7 cellular contexts compared by ENCODE assay signal in the genomic region with DNA sequence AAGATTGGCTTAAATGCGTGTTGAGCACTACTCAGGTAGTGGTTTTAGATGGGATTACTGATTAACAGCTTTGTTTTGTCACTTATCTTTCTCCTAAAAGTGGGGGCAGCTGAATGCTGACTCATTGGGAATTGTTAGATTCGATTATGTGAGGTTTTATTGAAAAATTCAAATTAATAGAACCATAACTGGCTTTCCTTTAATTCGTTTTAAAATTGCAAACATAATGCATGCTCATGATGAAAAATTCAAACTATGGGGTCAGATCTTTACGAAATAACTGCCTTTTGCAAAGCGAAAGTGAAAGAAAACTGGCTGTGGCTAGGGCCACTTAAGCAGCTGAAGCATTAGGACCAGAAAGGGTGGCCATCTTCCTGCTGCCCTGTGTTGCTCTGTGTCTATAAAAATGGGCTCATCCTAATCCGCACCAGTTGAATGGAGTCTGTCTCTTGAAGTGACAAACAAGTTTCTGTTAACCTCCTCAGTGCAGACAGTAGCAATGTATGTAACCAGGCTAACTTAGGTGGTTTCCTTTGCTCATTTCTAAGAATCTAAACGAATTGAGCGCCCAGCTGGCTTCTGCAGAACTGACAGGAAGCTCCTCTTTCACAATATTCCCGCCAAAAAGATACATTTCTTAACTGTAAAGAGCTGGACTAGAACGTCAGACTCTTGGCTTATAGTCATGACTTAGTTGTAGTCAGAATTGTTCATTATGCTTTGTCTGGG. TPM values are rescaled to one million over a fixed set of nuclear protein-coding genes. Genes with fewer than 3 reads are reported as not detected.
DNase-seq lines count a peak whose midpoint lies in the region; ATAC-seq and TF ChIP-seq lines count a peak whose summit lies in the region.

No MANE protein-coding gene starts in this region.

- in situ Hi-C loops in mammary epithelial cell (cut with MboI; ENCODE audit: low sequenced_read_pairs in 2 of 2) = no loop called here

- H3K9me3 ChIP-seq in SJSA1 (replicated peaks) (no peaks in the 10 kb centered on the region), mammary epithelial cell (replicated peaks; ENCODE audit: insufficient read depth, low read length) (no peaks in the 10 kb centered on the region), mucosa of descending colon (no peaks in the 10 kb centered on the region)

- CTCF ChIA-PET in mammary epithelial cell (lab: Charles Lee; ENCODE audit: low non-redundant PET) = no interaction called here

- no peak overlapping the region for H2AFZ ChIP-seq in mammary epithelial cell (ENCODE audit: low read depth, low read length)

- H3K36me3 ChIP-seq in SJSA1 (peaks cover 51% of the 10 kb centered on the region), mammary epithelial cell (ENCODE audit: insufficient read depth, low read length) (peaks cover 13% of the 10 kb centered on the region), mucosa of descending colon (ENCODE audit: low read depth) (no peaks in the 10 kb centered on the region)

- no peak for TF ChIP-seq CTCF in mammary epithelial cell (conservative IDR thresholded peaks at IDR 0.05 in 1 of 2, IDR thresholded peaks at IDR 0.05 in 1 of 2; ENCODE audit: extremely low read depth in 1 of 2, insufficient read depth in 1 of 2, low read depth in 1 of 2, low read length in 2 of 2)
- TF ChIP-seq CTCF in mucosa of descending colon (IDR thresholded peaks at IDR 0.05) = no peak

- no TSS peak for BruUV-seq in mammary epithelial cell (replicated peaks; lab: Mats Ljungman, UMichigan)

- H3K9ac ChIP-seq in mammary epithelial cell (ENCODE audit: insufficient read depth, low read length) = peak overlapping the region; percentile 27

- H3K27ac ChIP-seq in SJSA1 = peak overlapping the region; percentile 75
- no peak overlapping the region for H3K27ac ChIP-seq in mammary epithelial cell (ENCODE audit: insufficient read depth, low read depth, low read length)

- H3K4me3 ChIP-seq in SJSA1 (peak overlapping the region; percentile 18), mammary epithelial cell (replicated peaks in 1 of 3; ENCODE audit: insufficient read depth in 1 of 3, low read depth in 2 of 3, low read length in 3 of 3) (no peak overlapping the region), mucosa of descending colon (no peak overlapping the region)

- no peaks in the 10 kb centered on the region for H4K20me1 ChIP-seq in mammary epithelial cell (ENCODE audit: insufficient read depth, low read length)

- DNase-seq in SJSA1 (ENCODE audit: low read depth in 1 of 2, low spot score in 2 of 2) = peak in 1 of 2 experiments; percentile 52
- DNase-seq in mammary epithelial cell = no peak
- peak in 1 of 3 donors; percentile 33 for DNase-seq in mucosa of descending colon
- no peak for DNase-seq in NCI-H128 (lab: John Stamatoyannopoulos, UW; ENCODE audit: unreplicated experiment)
- DNase-seq in NCI-H1436 (lab: John Stamatoyannopoulos, UW) = no peak

- H3K4me2 ChIP-seq in mammary epithelial cell (ENCODE audit: insufficient read depth, low read depth, low read length) = peak overlapping the region; percentile 53

- 41% methylated on average over 9 of the region's 10 CpGs for WGBS in mammary epithelial cell (ENCODE audit: low coverage, missing lambda C conversion rate)

- peaks cover 22% of the 10 kb centered on the region for H3K4me1 ChIP-seq in SJSA1 (replicated peaks)
- no peaks in the 10 kb centered on the region for H3K4me1 ChIP-seq in mammary epithelial cell (ENCODE audit: insufficient read depth, low read length)
- no peaks in the 10 kb centered on the region for H3K4me1 ChIP-seq in mucosa of descending colon (ENCODE audit: low read depth)

- intact Hi-C loops in mammary epithelial cell (cut with micrococcal nuclease) = no loop called here
- intact Hi-C loops in mucosa of descending colon (cut with DNase I, micrococcal nuclease) = no loop called here

- no peaks in the 10 kb centered on the region for H3K79me2 ChIP-seq in mammary epithelial cell (ENCODE audit: insufficient read depth, low read length)

- dilution Hi-C loops in mammary epithelial cell (cut with HindIII; ENCODE audit: low sequenced_read_pairs) = no loop called here

- H3K27me3 ChIP-seq in SJSA1 (replicated peaks) (no peaks in the 10 kb centered on the region), mammary epithelial cell (ENCODE audit: insufficient read depth, low read length) (no peaks in the 10 kb centered on the region)

- ATAC-seq in GM18517 (IDR thresholded peaks at IDR 0.05; ENCODE audit: unreplicated experiment) = peak; percentile 58
- peak; percentile 72 for ATAC-seq in HG03064 (IDR thresholded peaks at IDR 0.05; ENCODE audit: low read depth, unreplicated experiment)
- peak; percentile 68 for ATAC-seq in mucosa of descending colon

RNA-seq across cellular contexts. Expression of gene DENND10, which starts 27.8 kb away (rescaled TPM):
- 40.6 and 48.4 TPM in 2 replicates for total RNA-seq in SJSA1 (2014; rRNA removed; shearing (Covaris generic))
- total RNA-seq in mammary epithelial cell = 10 to 100 TPM; 39.9 to 61.3 TPM
- 51.5 TPM for polyA plus RNA-seq in mammary epithelial cell
- polyA minus RNA-seq in mammary epithelial cell = 57.5 TPM
- 10 to 100 TPM; 36.6 to 39.9 (median 38.0) TPM for total RNA-seq in mucosa of descending colon

RNA-seq across cellular contexts. Expression of gene SFXN4, which starts 33.8 kb away (rescaled TPM):
- total RNA-seq in SJSA1 (2014; rRNA removed; shearing (Covaris generic)) = 23.5 and 46.2 TPM in 2 replicates
- total RNA-seq in mammary epithelial cell = 10 to 100 TPM; 11.3 to 22.6 TPM
- polyA plus RNA-seq in mammary epithelial cell = 15.7 TPM
- 44.1 TPM for polyA minus RNA-seq in mammary epithelial cell
- total RNA-seq in mucosa of descending colon = 10 to 100 TPM; 25.4 to 48.8 (median 34.6) TPM

RNA-seq across cellular contexts. Expression of gene PRDX3, which starts 46.9 kb away (rescaled TPM):
- total RNA-seq in SJSA1 (2014; rRNA removed; shearing (Covaris generic)) = 304 and 376 TPM in 2 replicates
- total RNA-seq in mammary epithelial cell = 100 to 1,000 TPM in 1 of 2 donors, 10 to 100 TPM in 1; 96.6 to 125 TPM
- 167 TPM for polyA plus RNA-seq in mammary epithelial cell
- polyA minus RNA-seq in mammary epithelial cell = 144 TPM
- total RNA-seq in mucosa of descending colon = 100 to 1,000 TPM in 2 of 3 donors, 10 to 100 TPM in 1; 98.6 to 140 (median 107) TPM

RNA-seq across cellular contexts. Expression of gene EIF3A, which starts 51.1 kb away (rescaled TPM):
- 86.0 and 89.5 TPM in 2 replicates for total RNA-seq in SJSA1 (2014; rRNA removed; shearing (Covaris generic))
- 100 to 1,000 TPM; 115 to 170 TPM for total RNA-seq in mammary epithelial cell
- polyA plus RNA-seq in mammary epithelial cell = 23.1 TPM
- polyA minus RNA-seq in mammary epithelial cell = 129 TPM
- 100 to 1,000 TPM in 2 of 3 donors, 10 to 100 TPM in 1; 94.5 to 124 (median 114) TPM for total RNA-seq in mucosa of descending colon
